ENCODE assay signal across 11 cellular contexts in genomic region chr2:178628590-178628989, GRCh38.
"Had no signal": no experiment of that assay in that cellular context is flagged by ENCODE, and none has a peak within 500 bp of the region (broad histone marks: within the 10 kb centered on the region; RNA-seq: fewer than 3 reads in every experiment).

No MANE protein-coding gene starts in this region.

- H3K27me3 ChIP-seq: adrenal gland had no signal

- H3K27ac ChIP-seq: adrenal gland had no signal

- H3K36me3 ChIP-seq: adrenal gland had no signal

- H3K9me3 ChIP-seq: adrenal gland had no signal

- H3K4me3 ChIP-seq: adrenal gland had no signal

- DNase-seq: activated CD4-positive, alpha-beta T cell treated with anti-CD3 and anti-CD28 coated beads, Interleukin-2, amount 10 ng/mL, durations not matched to agents 7 days and 5 days; activated CD4-positive, CD25-positive, alpha-beta regulatory T cell; activated naive CD4-positive, alpha-beta T cell treated with anti-CD3 and anti-CD28 coated beads, Interleukin-2, amount 50 U/mL, for 16 hours; activated T-cell treated with anti-CD3 and anti-CD28 coated beads for 4 hours; adrenal gland; cerebellar nuclear complex; endodermal cell; erythroblast; posterior cingulate gyrus; stimulated activated CD4-positive, alpha-beta T cell treated with anti-CD3 and anti-CD28 coated beads, Interleukin-4, amount 100 ng/mL, for 1 hour; stimulated activated CD8-positive, alpha-beta memory T cell treated with anti-CD3 and anti-CD28 coated beads, Interleukin-4, amount 100 ng/mL, for 48 hours had no signal

- H3K4me1 ChIP-seq: adrenal gland had no signal
